Comparison of ENCODE assay signal across 7 cellular contexts in genomic region chr19:10252707-10253106, GRCh38. TPM values are rescaled to one million over a fixed set of nuclear protein-coding genes. Genes with fewer than 3 reads are reported as not detected.
DNase-seq lines count a peak whose midpoint lies in the region; ATAC-seq, FAIRE-seq and TF ChIP-seq lines count a peak whose summit lies in the region.

No MANE protein-coding gene starts in this region.

- H3K36me3 ChIP-seq in HUES6 (ENCODE audit: control insufficient read depth, insufficient read depth, low read length) (peaks cover 35% of the 10 kb centered on the region), keratinocyte (ENCODE audit: control insufficient read depth in 2 of 2, extremely low read depth in 1 of 2, insufficient read depth in 2 of 2, low read length in 2 of 2) (peaks cover 16 to 18% of the 10 kb centered on the region in 2 experiments), subcutaneous abdominal adipose tissue (ENCODE audit: control insufficient read depth in 5 of 5, insufficient read depth in 5 of 5, low read length in 5 of 5) (peaks cover 0 to 35% (median 31%) of the 10 kb centered on the region in 5 donors)

- no peak for FAIRE-seq in keratinocyte (lab: Jason Lieb, UNC)

- ATAC-seq in activated naive CD4-positive, alpha-beta T cell treated with anti-CD3 and anti-CD28 coated beads, Interleukin-2, amount 50 U/mL, for 72 hours: no peak
- ATAC-seq in GM18517 (IDR thresholded peaks at IDR 0.05; ENCODE audit: unreplicated experiment): no peak

- peak overlapping the region; percentile 1; the same call in 1 of the 2 replicates for H3K27ac ChIP-seq in HUES6 (ENCODE audit: low read depth, low read length)
- peak overlapping the region; percentile 88 for H3K27ac ChIP-seq in keratinocyte (ENCODE audit: control insufficient read depth, insufficient read depth, low read length)
- peak overlapping the region; percentile 50 for H3K27ac ChIP-seq in subcutaneous abdominal adipose tissue (ENCODE audit: low read depth, low read length)

- H3K9me1 ChIP-seq in keratinocyte (ENCODE audit: control insufficient read depth, extremely low read depth, insufficient read depth, low read length): no peaks in the 10 kb centered on the region

- H3K9ac ChIP-seq in HUES6 (ENCODE audit: low read length) (peak overlapping the region; percentile 75), keratinocyte (ENCODE audit: control insufficient read depth, extremely low read depth, insufficient read depth, low read length) (peak overlapping the region; percentile 91), subcutaneous abdominal adipose tissue (ENCODE audit: low read length in 5 of 5) (peak overlapping the region; percentile 77 to 92 (median 79))

- H3K79me2 ChIP-seq in keratinocyte (ENCODE audit: control insufficient read depth, insufficient read depth, low read length): peaks cover 16% of the 10 kb centered on the region

- no peak for TF ChIP-seq CTCF in keratinocyte (optimal IDR thresholded peaks at IDR 0.05 in 1 of 3, IDR thresholded peaks at IDR 0.05 in 1 of 3, conservative IDR thresholded peaks at IDR 0.05 in 1 of 3; ENCODE audit: extremely low read depth in 1 of 3, insufficient read depth in 2 of 3, low read length in 3 of 3)

- peaks cover 4% of the 10 kb centered on the region for H3K4me1 ChIP-seq in HUES6 (ENCODE audit: control insufficient read depth, insufficient read depth, low read length)
- peaks cover 11% of the 10 kb centered on the region for H3K4me1 ChIP-seq in keratinocyte (ENCODE audit: control insufficient read depth, extremely low read depth, insufficient read depth, low read length)
- H3K4me1 ChIP-seq in subcutaneous abdominal adipose tissue (ENCODE audit: control insufficient read depth in 5 of 5, insufficient read depth in 5 of 5, low read length in 5 of 5): peaks cover 0 to 25% (median 12%) of the 10 kb centered on the region in 5 donors

- H3K4me3 ChIP-seq in HUES6 (ENCODE audit: low read depth, low read length) (peak overlapping the region; percentile 68), keratinocyte (ENCODE audit: control insufficient read depth in 2 of 3, extremely low read depth in 1 of 3, insufficient read depth in 2 of 3, low read depth in 1 of 3, low read length in 3 of 3) (peak overlapping the region; percentile 66 to 98 (median 74)), subcutaneous abdominal adipose tissue (ENCODE audit: low read depth in 1 of 5, low read length in 5 of 5) (peak overlapping the region; percentile 68 to 100 (median 100))

- peak overlapping the region; percentile 100 for H2AFZ ChIP-seq in keratinocyte (ENCODE audit: control insufficient read depth, low read length)

- H3K36me3 Mint-ChIP-seq in activated naive CD4-positive, alpha-beta T cell treated with anti-CD3 and anti-CD28 coated beads, Interleukin-2, amount 50 U/mL, for 72 hours: peaks cover 21 to 34% of the 10 kb centered on the region in 2 donors

- H3K27me3 ChIP-seq in HUES6 (ENCODE audit: control insufficient read depth, insufficient read depth, low read length) (no peaks in the 10 kb centered on the region), keratinocyte (ENCODE audit: control insufficient read depth, extremely low read depth, insufficient read depth, low read length) (no peaks in the 10 kb centered on the region), subcutaneous abdominal adipose tissue (ENCODE audit: control insufficient read depth in 5 of 5, insufficient read depth in 4 of 5, low read length in 5 of 5) (no peaks in the 10 kb centered on the region)

- dilution Hi-C loops in keratinocyte (cut with MboI; ENCODE audit: extremely low pct_ligation_motif_present, low sequenced_read_pairs): no loop called here

- peak overlapping the region; percentile 95 to 97 for H3K27ac Mint-ChIP-seq in activated naive CD4-positive, alpha-beta T cell treated with anti-CD3 and anti-CD28 coated beads, Interleukin-2, amount 50 U/mL, for 72 hours

- H3K9me3 ChIP-seq in HUES6 (ENCODE audit: control insufficient read depth, insufficient read depth, low read depth, low read length) (no peaks in the 10 kb centered on the region), keratinocyte (ENCODE audit: control insufficient read depth, low read depth, low read length) (no peaks in the 10 kb centered on the region), subcutaneous abdominal adipose tissue (ENCODE audit: control insufficient read depth in 5 of 5, low read length in 5 of 5) (no peaks in the 10 kb centered on the region)

- DNase-seq in activated naive CD4-positive, alpha-beta T cell treated with anti-CD3 and anti-CD28 coated beads, Interleukin-2, amount 50 U/mL, for 72 hours (ENCODE audit: low spot score in 2 of 2): no peak
- DNase-seq in keratinocyte (ENCODE audit: low read depth, low spot score) (no peak), NCI-H1694 treated with DMSO at 0.1 percent for 48 hours (lab: John Stamatoyannopoulos, UW) (no peak), iPS-NIHi7 (ENCODE audit: extremely low spot score) (no peak)

- no peaks in the 10 kb centered on the region for H3K9me3 Mint-ChIP-seq in activated naive CD4-positive, alpha-beta T cell treated with anti-CD3 and anti-CD28 coated beads, Interleukin-2, amount 50 U/mL, for 72 hours

- no peaks in the 10 kb centered on the region for H4K20me1 ChIP-seq in keratinocyte (ENCODE audit: control insufficient read depth, extremely low read depth, insufficient read depth, low read length)

- H3K4me2 ChIP-seq in keratinocyte (ENCODE audit: control insufficient read depth, extremely low read depth, insufficient read depth, low read depth, low read length): peak overlapping the region; percentile 73

RNA-seq across cellular contexts. Expression of gene MRPL4, which starts 0.7 kb away (rescaled TPM):
- total RNA-seq in activated naive CD4-positive, alpha-beta T cell treated with anti-CD3 and anti-CD28 coated beads, Interleukin-2, amount 50 U/mL, for 72 hours: 100 to 1,000 TPM in 1 of 2 donors, 10 to 100 TPM in 1; 79.0 to 121 TPM
- 29.4 to 58.1 TPM (median 43.0 TPM) in 3 replicates for polyA plus RNA-seq in keratinocyte
- 14.1 TPM for polyA plus RNA-seq in keratinocyte (2011; ENCODE audit: low read depth)
- polyA plus RNA-seq in keratinocyte (2011; cell fraction: cytosol; rRNA removed): 39.8 and 76.5 TPM in 2 replicates
- 41.3 and 60.9 TPM in 2 replicates for polyA plus RNA-seq in keratinocyte (2011; cell fraction: nucleus; rRNA removed)
- polyA plus RNA-seq in keratinocyte (2012; ENCODE audit: low replicate concordance): 55.0 and 77.2 TPM in 2 replicates
- polyA minus RNA-seq in keratinocyte: 15.5 to 72.9 TPM (median 16.8 TPM) in 3 replicates
- 53.5 TPM for polyA minus RNA-seq in keratinocyte (2011; cell fraction: cytosol; rRNA and poly(A)+ RNA removed)
- 13.9 and 17.1 TPM in 2 replicates for polyA minus RNA-seq in keratinocyte (2011; cell fraction: nucleus; rRNA and poly(A)+ RNA removed)

RNA-seq across cellular contexts. Expression of gene ICAM1, which starts 18.2 kb away (rescaled TPM):
- 10 to 100 TPM; 15.7 to 33.1 TPM for total RNA-seq in activated naive CD4-positive, alpha-beta T cell treated with anti-CD3 and anti-CD28 coated beads, Interleukin-2, amount 50 U/mL, for 72 hours
- polyA plus RNA-seq in keratinocyte: 0.30 to 0.56 TPM (median 0.35 TPM) in 3 replicates
- 1.3 TPM for polyA plus RNA-seq in keratinocyte (2011; ENCODE audit: low read depth)
- 0.29 and 0.57 TPM in 2 replicates for polyA plus RNA-seq in keratinocyte (2011; cell fraction: cytosol; rRNA removed)
- polyA plus RNA-seq in keratinocyte (2011; cell fraction: nucleus; rRNA removed): 2.2 and 2.9 TPM in 2 replicates
- polyA plus RNA-seq in keratinocyte (2012; ENCODE audit: low replicate concordance): 0.48 and 0.51 TPM in 2 replicates
- polyA minus RNA-seq in keratinocyte: 0.30 to 0.42 TPM in 2 of 3 replicates, not detected in the other
- 2.7 TPM for polyA minus RNA-seq in keratinocyte (2011; cell fraction: cytosol; rRNA and poly(A)+ RNA removed)
- 2.3 and 2.5 TPM in 2 replicates for polyA minus RNA-seq in keratinocyte (2011; cell fraction: nucleus; rRNA and poly(A)+ RNA removed)

RNA-seq across cellular contexts. Expression of gene S1PR2, which starts 21.6 kb away (rescaled TPM):
- 1 to 10 TPM; 7.7 to 8.0 TPM for total RNA-seq in activated naive CD4-positive, alpha-beta T cell treated with anti-CD3 and anti-CD28 coated beads, Interleukin-2, amount 50 U/mL, for 72 hours
- 1.6 to 2.6 TPM (median 2.2 TPM) in 3 replicates for polyA plus RNA-seq in keratinocyte
- 0.26 TPM for polyA plus RNA-seq in keratinocyte (2011; ENCODE audit: low read depth)
- 1.9 and 2.6 TPM in 2 replicates for polyA plus RNA-seq in keratinocyte (2011; cell fraction: cytosol; rRNA removed)
- polyA plus RNA-seq in keratinocyte (2011; cell fraction: nucleus; rRNA removed): 2.4 and 3.1 TPM in 2 replicates
- polyA plus RNA-seq in keratinocyte (2012; ENCODE audit: low replicate concordance): 2.1 and 2.6 TPM in 2 replicates
- 6.7 to 13.0 TPM (median 11.7 TPM) in 3 replicates for polyA minus RNA-seq in keratinocyte
- polyA minus RNA-seq in keratinocyte (2011; cell fraction: cytosol; rRNA and poly(A)+ RNA removed): 12.1 TPM
- polyA minus RNA-seq in keratinocyte (2011; cell fraction: nucleus; rRNA and poly(A)+ RNA removed): 4.4 and 4.7 TPM in 2 replicates

RNA-seq across cellular contexts. Expression of gene ICAM4, which starts 34.0 kb away (rescaled TPM):
- total RNA-seq in activated naive CD4-positive, alpha-beta T cell treated with anti-CD3 and anti-CD28 coated beads, Interleukin-2, amount 50 U/mL, for 72 hours: under 1 TPM; 0.43 to 0.66 TPM
- polyA plus RNA-seq in keratinocyte: 0.18 to 0.35 TPM (median 0.25 TPM) in 3 replicates
- not detected for polyA plus RNA-seq in keratinocyte (2011; ENCODE audit: low read depth)
- 0.11 and 0.38 TPM in 2 replicates for polyA plus RNA-seq in keratinocyte (2011; cell fraction: cytosol; rRNA removed)
- 0.21 and 0.23 TPM in 2 replicates for polyA plus RNA-seq in keratinocyte (2011; cell fraction: nucleus; rRNA removed)
- 0.16 and 0.23 TPM in 2 replicates for polyA plus RNA-seq in keratinocyte (2012; ENCODE audit: low replicate concordance)
- 0.43 to 0.49 TPM in 2 of 3 replicates, not detected in the other for polyA minus RNA-seq in keratinocyte
- not detected for polyA minus RNA-seq in keratinocyte (2011; cell fraction: cytosol; rRNA and poly(A)+ RNA removed)
- polyA minus RNA-seq in keratinocyte (2011; cell fraction: nucleus; rRNA and poly(A)+ RNA removed): not detected in 2 replicates

RNA-seq across cellular contexts. Expression of gene ICAM5, which starts 37.0 kb away (rescaled TPM):
- 1 to 10 TPM in 1 of 2 donors, under 1 TPM in 1; 0.39 to 2.0 TPM for total RNA-seq in activated naive CD4-positive, alpha-beta T cell treated with anti-CD3 and anti-CD28 coated beads, Interleukin-2, amount 50 U/mL, for 72 hours
- polyA plus RNA-seq in keratinocyte: 0.20 to 0.55 TPM (median 0.43 TPM) in 3 replicates
- 0.20 TPM for polyA plus RNA-seq in keratinocyte (2011; ENCODE audit: low read depth)
- 0.02 and 0.09 TPM in 2 replicates for polyA plus RNA-seq in keratinocyte (2011; cell fraction: cytosol; rRNA removed)
- 2.2 and 5.0 TPM in 2 replicates for polyA plus RNA-seq in keratinocyte (2011; cell fraction: nucleus; rRNA removed)
- 0.28 and 0.66 TPM in 2 replicates for polyA plus RNA-seq in keratinocyte (2012; ENCODE audit: low replicate concordance)
- polyA minus RNA-seq in keratinocyte: 0.10 TPM in 1 of 3 replicates, not detected in the others
- polyA minus RNA-seq in keratinocyte (2011; cell fraction: cytosol; rRNA and poly(A)+ RNA removed): not detected
- 0.32 and 0.47 TPM in 2 replicates for polyA minus RNA-seq in keratinocyte (2011; cell fraction: nucleus; rRNA and poly(A)+ RNA removed)

Comparison
In these comparisons a context has a peak if more than half of its experiments do, and no peak if none do; other contexts are left out.
1. H3K27ac ChIP-seq: peak in every context shown above with its lines; median percentile 88 in keratinocyte; 50 in subcutaneous abdominal adipose tissue; 1 in HUES6.